In genomic region chr2:177537241-177537640, GRCh38 we compare ENCODE assay signal across 21 cellular contexts.
DNase-seq lines count a peak whose midpoint lies in the region; ATAC-seq, FAIRE-seq and TF ChIP-seq lines count a peak whose summit lies in the region.
"Had no signal": no experiment of that assay in that cellular context is flagged by ENCODE, and none has a peak within 500 bp of the region (broad histone marks: within the 10 kb centered on the region; RNA-seq: fewer than 3 reads in every experiment).

No MANE protein-coding gene starts in this region.

- H3K4me3 ChIP-seq in GM12878 (no peak overlapping the region), kidney (ENCODE audit: low read length in 2 of 2) (no peak overlapping the region)
- H3K4me3 ChIP-seq: A549, BLaER1, GM23248, K562 had no signal

- in situ Hi-C loops in GM12878 (cut with MboI): no loop called here

- no peaks in the 10 kb centered on the region for H3K27me3 ChIP-seq in GM12878 (replicated peaks in 1 of 2; ENCODE audit: control insufficient read depth in 2 of 2, insufficient read depth in 2 of 2, low read length in 1 of 2)
- H3K27me3 ChIP-seq: BLaER1 had no signal

- FAIRE-seq in GM12878 (lab: Jason Lieb, UNC) (peak; percentile 54), kidney (lab: Jason Lieb, UNC) (peak; percentile 50)
- FAIRE-seq: A549, HTR-8/SVneo, K562 had no signal

- POLR2A ChIA-PET in GM12878 (lab: Charles Lee): no interaction called here

- TF ChIP-seq EP300 in GM12878 (IDR thresholded peaks at IDR 0.05; ENCODE audit: borderline replicate concordance in 1 of 2, control insufficient read depth in 1 of 2, low read depth in 2 of 2, low read length in 2 of 2): no peak

- CTCF ChIA-PET in GM12878 (lab: Yijun Ruan, JAX): no interaction called here

- H3K4me2 ChIP-seq in GM12878 (ENCODE audit: control insufficient read depth, insufficient read depth): no peak overlapping the region
- H3K4me2 ChIP-seq: A549, BLaER1 had no signal

- H4K20me1 ChIP-seq in GM12878 (ENCODE audit: control insufficient read depth, insufficient read depth): no peaks in the 10 kb centered on the region
- H4K20me1 ChIP-seq: BLaER1 had no signal

- ATAC-seq in GM12878 (no peak), HG03039 (IDR thresholded peaks at IDR 0.05; ENCODE audit: unreplicated experiment) (no peak)
- ATAC-seq: A549, HCT116, K562 had no signal

- DNase-seq in NCI-H1048 (lab: John Stamatoyannopoulos, UW) (peak; percentile 8), GM12878 (ENCODE audit: low read depth, low spot score) (no peak), kidney (no peak), amygdala (lab: John Stamatoyannopoulos, UW) (no peak), SKM-1 (lab: John Stamatoyannopoulos, UW; ENCODE audit: unreplicated experiment) (no peak), kidney glomerular epithelial cell (lab: John Stamatoyannopoulos, UW) (no peak)
- DNase-seq: AML-193; CD4-positive, alpha-beta memory T cell; DMS153; DMS79; GDM1; GM23248; H7; HFFc6; IMR-90 had no signal

- H3K27ac ChIP-seq in GM12878 (ENCODE audit: control insufficient read depth, insufficient read depth) (no peak overlapping the region), kidney (ENCODE audit: low read depth in 2 of 2, low read length in 2 of 2) (no peak overlapping the region)
- H3K27ac ChIP-seq: A549, BLaER1, GM23248 had no signal

- RAD21 ChIA-PET in GM12878 (lab: Charles Lee; ENCODE audit: unreplicated experiment): no interaction called here

- no peak overlapping the region for H3K9ac ChIP-seq in GM12878 (ENCODE audit: control insufficient read depth, insufficient read depth, low read length)
- no peak overlapping the region for H3K9ac ChIP-seq in kidney (ENCODE audit: low read length in 2 of 2)
- H3K9ac ChIP-seq: BLaER1, GM23248 had no signal

- no peak for TF ChIP-seq POLR2A in GM12878 (IDR thresholded peaks at IDR 0.05; ENCODE audit: low read depth, low read length)

- no peak for TF ChIP-seq RAD21 in GM12878 (IDR thresholded peaks at IDR 0.05; ENCODE audit: insufficient read depth, low read depth, low read length)

- no peaks in the 10 kb centered on the region for H3K79me2 ChIP-seq in GM12878 (ENCODE audit: control insufficient read depth, insufficient read depth, low read length)

- BruUV-seq in GM12878 (replicated peaks; lab: Mats Ljungman, UMichigan): no TSS peak

- H3K4me1 ChIP-seq in GM12878 (ENCODE audit: control insufficient read depth, insufficient read depth, low read length) (peaks cover 7% of the 10 kb centered on the region; the same call in 1 of the 2 replicates), kidney (ENCODE audit: control insufficient read depth in 1 of 2, insufficient read depth in 1 of 2, low read depth in 1 of 2, low read length in 2 of 2) (no peaks in the 10 kb centered on the region)
- H3K4me1 ChIP-seq: A549, BLaER1 had no signal

- H3K9me3 ChIP-seq in GM12878 (replicated peaks; ENCODE audit: control insufficient read depth, insufficient read depth, low read length) (no peaks in the 10 kb centered on the region), kidney (ENCODE audit: control insufficient read depth in 1 of 2, low read length in 2 of 2) (no peaks in the 10 kb centered on the region)
- H3K9me3 ChIP-seq: A549, BLaER1 had no signal

- SMC1A ChIA-PET in GM12878 (lab: Charles Lee; ENCODE audit: uncharacterized antibody, unreplicated experiment): no interaction called here

- H3K36me3 ChIP-seq in GM12878 (ENCODE audit: control insufficient read depth in 2 of 2, insufficient read depth in 2 of 2, low read length in 1 of 2) (no peaks in the 10 kb centered on the region; a peak in 1 of 4 replicates), kidney (ENCODE audit: control insufficient read depth in 1 of 2, insufficient read depth in 2 of 2, low read length in 2 of 2) (no peaks in the 10 kb centered on the region)
- H3K36me3 ChIP-seq: BLaER1 had no signal

- intact Hi-C loops in GM12878 (cut with micrococcal nuclease; ENCODE audit: unreplicated experiment) (no loop called here), kidney (cut with DNase I) (no loop called here)

- TF ChIP-seq CTCF in GM12878 (IDR thresholded peaks at IDR 0.05 in 2 of 3, conservative IDR thresholded peaks at IDR 0.05 in 1 of 3; ENCODE audit: control insufficient read depth in 2 of 3, extremely low read depth in 1 of 3, insufficient read depth in 1 of 3, low read depth in 3 of 3, low read length in 3 of 3) (no peak), kidney (IDR thresholded peaks at IDR 0.05; ENCODE audit: borderline replicate concordance, extremely low read depth, insufficient read depth) (no peak)

- WGBS in GM12878 (ENCODE audit: insufficient coverage, insufficient replicate concordance, low lambda C conversion rate, missing lambda C conversion rate): 95% methylated on average over 2 of the region's 2 CpGs

- H2AFZ ChIP-seq in GM12878 (ENCODE audit: control insufficient read depth, low read depth, low read length): no peak overlapping the region
- H2AFZ ChIP-seq: GM23248 had no signal

TF ChIP-seq in GM12878, 131 proteins besides CTCF, POLR2A, EP300 and RAD21:
- no peak for TF ChIP-seq ZBTB33 (IDR thresholded peaks at IDR 0.05)
- no peak for TF ChIP-seq NBN (IDR thresholded peaks at IDR 0.05)
